7 cellular contexts compared by ENCODE assay signal in genomic region chr2:113791697-113792590, GRCh38. TPM values are rescaled to one million over a fixed set of nuclear protein-coding genes. Genes with fewer than 3 reads are reported as not detected.
DNase-seq lines count a peak whose midpoint lies in the region; ATAC-seq and TF ChIP-seq lines count a peak whose summit lies in the region.

No MANE protein-coding gene starts in this region.

- H3K27ac Mint-ChIP-seq in T-helper 1 cell treated with Interleukin-12 subunit alpha and Interleukin-12 subunit beta and Interleukin-4 antibody, amounts not matched to agents 30 μg/mL and 1 μg/mL, for 36 hours: peak overlapping the region; percentile 56
- no peak overlapping the region for H3K27ac Mint-ChIP-seq in type B pancreatic cell

- H3K4me3 ChIP-seq in osteoblast (ENCODE audit: insufficient read depth, low read length): peak overlapping the region; percentile 31

- no peaks in the 10 kb centered on the region for H3K9me3 ChIP-seq in osteoblast (ENCODE audit: low read depth, low read length)

- H2AFZ ChIP-seq in osteoblast (ENCODE audit: low read length): peak overlapping the region; percentile 82

- H4K20me1 ChIP-seq in osteoblast (ENCODE audit: insufficient read depth, low read length): no peaks in the 10 kb centered on the region

- H3K36me3 ChIP-seq in osteoblast (ENCODE audit: insufficient read depth, low read length): no peaks in the 10 kb centered on the region

- no peak for DNase-seq in osteoblast (ENCODE audit: insufficient read length, low spot score, missing footprints)
- no peak for DNase-seq in retina
- no peak for DNase-seq in DMS114 treated with DMSO at 0.1 percent for 48 hours (lab: John Stamatoyannopoulos, UW; ENCODE audit: unreplicated experiment)
- DNase-seq in type B pancreatic cell (ENCODE audit: extremely low spot score, unreplicated experiment): no peak

- H3K27ac ChIP-seq in osteoblast (ENCODE audit: low read depth, low read length): peak overlapping the region; percentile 24

- TF ChIP-seq CTCF in osteoblast (IDR thresholded peaks at IDR 0.05; ENCODE audit: extremely low read depth, low read depth, low read length) (no peak), type B pancreatic cell (conservative IDR thresholded peaks at IDR 0.05) (no peak)

- peaks cover 18% of the 10 kb centered on the region for H3K4me1 ChIP-seq in osteoblast (ENCODE audit: insufficient read depth, low read length)

- peaks cover 19% of the 10 kb centered on the region for H3K4me1 Mint-ChIP-seq in T-helper 1 cell treated with Interleukin-12 subunit alpha and Interleukin-12 subunit beta and Interleukin-4 antibody, amounts not matched to agents 30 μg/mL and 1 μg/mL, for 36 hours (ENCODE audit: low read depth)
- no peaks in the 10 kb centered on the region for H3K4me1 Mint-ChIP-seq in type B pancreatic cell (ENCODE audit: unreplicated experiment)

- H3K4me3 Mint-ChIP-seq in T-helper 1 cell treated with Interleukin-12 subunit alpha and Interleukin-12 subunit beta and Interleukin-4 antibody, amounts not matched to agents 30 μg/mL and 1 μg/mL, for 36 hours: peak overlapping the region; percentile 12
- no peak overlapping the region for H3K4me3 Mint-ChIP-seq in type B pancreatic cell

- no peaks in the 10 kb centered on the region for H3K9me3 Mint-ChIP-seq in T-helper 1 cell treated with Interleukin-12 subunit alpha and Interleukin-12 subunit beta and Interleukin-4 antibody, amounts not matched to agents 30 μg/mL and 1 μg/mL, for 36 hours
- H3K9me3 Mint-ChIP-seq in type B pancreatic cell: no peaks in the 10 kb centered on the region

- H3K27me3 ChIP-seq in osteoblast (ENCODE audit: insufficient read depth, low read length): no peaks in the 10 kb centered on the region

- peak overlapping the region; percentile 72 for H3K4me2 ChIP-seq in osteoblast (ENCODE audit: insufficient read depth, low read length)

- H3K79me2 ChIP-seq in osteoblast (ENCODE audit: insufficient read depth, low read length): no peaks in the 10 kb centered on the region

- no peaks in the 10 kb centered on the region for H3K27me3 Mint-ChIP-seq in T-helper 1 cell treated with Interleukin-12 subunit alpha and Interleukin-12 subunit beta and Interleukin-4 antibody, amounts not matched to agents 30 μg/mL and 1 μg/mL, for 36 hours (ENCODE audit: low read depth)
- no peaks in the 10 kb centered on the region for H3K27me3 Mint-ChIP-seq in type B pancreatic cell

- ATAC-seq in GM19025 (IDR thresholded peaks at IDR 0.05; ENCODE audit: low read depth, unreplicated experiment) (peak; percentile 94), HG02852 (IDR thresholded peaks at IDR 0.05; ENCODE audit: unreplicated experiment) (peak; percentile 94)

- peaks cover 2% of the 10 kb centered on the region for H3K36me3 Mint-ChIP-seq in T-helper 1 cell treated with Interleukin-12 subunit alpha and Interleukin-12 subunit beta and Interleukin-4 antibody, amounts not matched to agents 30 μg/mL and 1 μg/mL, for 36 hours (ENCODE audit: low read depth)
- no peaks in the 10 kb centered on the region for H3K36me3 Mint-ChIP-seq in type B pancreatic cell

RNA-seq across cellular contexts. Expression of gene SLC35F5, which starts 35.5 kb away (rescaled TPM):
- total RNA-seq in osteoblast (239 and 245 TPM in 2 replicates), type B pancreatic cell (ENCODE audit: low replicate concordance) (58.3 and 65.1 TPM in 2 replicates)
